In genomic region chr16:9362050-9362449, GRCh38 we compare ENCODE assay signal across 2 cellular contexts.
TF ChIP-seq lines count a peak whose summit lies in the region.

No MANE protein-coding gene starts in this region.

TF ChIP-seq in GM23338, 12 proteins besides CTCF, POLR2A, EP300 and RAD21:
- TF ChIP-seq ZNF331 (CRISPR knock-in tag; IDR thresholded peaks at IDR 0.05; ENCODE audit: low read depth): no peak
- no peak for TF ChIP-seq NANOG (IDR thresholded peaks at IDR 0.05; ENCODE audit: borderline replicate concordance)
- TF ChIP-seq, protein P1, sequence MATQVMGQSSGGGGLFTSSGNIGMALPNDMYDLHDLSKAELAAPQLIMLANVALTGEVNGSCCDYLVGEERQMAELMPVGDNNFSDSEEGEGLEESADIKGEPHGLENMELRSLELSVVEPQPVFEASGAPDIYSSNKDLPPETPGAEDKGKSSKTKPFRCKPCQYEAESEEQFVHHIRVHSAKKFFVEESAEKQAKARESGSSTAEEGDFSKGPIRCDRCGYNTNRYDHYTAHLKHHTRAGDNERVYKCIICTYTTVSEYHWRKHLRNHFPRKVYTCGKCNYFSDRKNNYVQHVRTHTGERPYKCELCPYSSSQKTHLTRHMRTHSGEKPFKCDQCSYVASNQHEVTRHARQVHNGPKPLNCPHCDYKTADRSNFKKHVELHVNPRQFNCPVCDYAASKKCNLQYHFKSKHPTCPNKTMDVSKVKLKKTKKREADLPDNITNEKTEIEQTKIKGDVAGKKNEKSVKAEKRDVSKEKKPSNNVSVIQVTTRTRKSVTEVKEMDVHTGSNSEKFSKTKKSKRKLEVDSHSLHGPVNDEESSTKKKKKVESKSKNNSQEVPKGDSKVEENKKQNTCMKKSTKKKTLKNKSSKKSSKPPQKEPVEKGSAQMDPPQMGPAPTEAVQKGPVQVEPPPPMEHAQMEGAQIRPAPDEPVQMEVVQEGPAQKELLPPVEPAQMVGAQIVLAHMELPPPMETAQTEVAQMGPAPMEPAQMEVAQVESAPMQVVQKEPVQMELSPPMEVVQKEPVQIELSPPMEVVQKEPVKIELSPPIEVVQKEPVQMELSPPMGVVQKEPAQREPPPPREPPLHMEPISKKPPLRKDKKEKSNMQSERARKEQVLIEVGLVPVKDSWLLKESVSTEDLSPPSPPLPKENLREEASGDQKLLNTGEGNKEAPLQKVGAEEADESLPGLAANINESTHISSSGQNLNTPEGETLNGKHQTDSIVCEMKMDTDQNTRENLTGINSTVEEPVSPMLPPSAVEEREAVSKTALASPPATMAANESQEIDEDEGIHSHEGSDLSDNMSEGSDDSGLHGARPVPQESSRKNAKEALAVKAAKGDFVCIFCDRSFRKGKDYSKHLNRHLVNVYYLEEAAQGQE (IDR thresholded peaks at IDR 0.05; ENCODE audit: unreplicated experiment): no peak
- TF ChIP-seq POLR2AphosphoS5 (IDR thresholded peaks at IDR 0.05; ENCODE audit: low read depth): no peak
- TF ChIP-seq JUNB (IDR thresholded peaks at IDR 0.05; ENCODE audit: unreplicated experiment): no peak
- no peak for TF ChIP-seq CREB1 (CRISPR knock-in tag; IDR thresholded peaks at IDR 0.05; ENCODE audit: low read depth)
- no peak for TF ChIP-seq EZH2 (IDR thresholded peaks at IDR 0.05; ENCODE audit: low read depth, unreplicated experiment)
- TF ChIP-seq STAT1 (IDR thresholded peaks at IDR 0.05; ENCODE audit: unreplicated experiment): no peak
- TF ChIP-seq ZNF114 (CRISPR knock-in tag; IDR thresholded peaks at IDR 0.05): no peak
- no peak for TF ChIP-seq ETS1 (IDR thresholded peaks at IDR 0.05)
- TF ChIP-seq EZH2phosphoT487 (IDR thresholded peaks at IDR 0.05; ENCODE audit: unreplicated experiment): no peak
- TF ChIP-seq, protein P2, sequence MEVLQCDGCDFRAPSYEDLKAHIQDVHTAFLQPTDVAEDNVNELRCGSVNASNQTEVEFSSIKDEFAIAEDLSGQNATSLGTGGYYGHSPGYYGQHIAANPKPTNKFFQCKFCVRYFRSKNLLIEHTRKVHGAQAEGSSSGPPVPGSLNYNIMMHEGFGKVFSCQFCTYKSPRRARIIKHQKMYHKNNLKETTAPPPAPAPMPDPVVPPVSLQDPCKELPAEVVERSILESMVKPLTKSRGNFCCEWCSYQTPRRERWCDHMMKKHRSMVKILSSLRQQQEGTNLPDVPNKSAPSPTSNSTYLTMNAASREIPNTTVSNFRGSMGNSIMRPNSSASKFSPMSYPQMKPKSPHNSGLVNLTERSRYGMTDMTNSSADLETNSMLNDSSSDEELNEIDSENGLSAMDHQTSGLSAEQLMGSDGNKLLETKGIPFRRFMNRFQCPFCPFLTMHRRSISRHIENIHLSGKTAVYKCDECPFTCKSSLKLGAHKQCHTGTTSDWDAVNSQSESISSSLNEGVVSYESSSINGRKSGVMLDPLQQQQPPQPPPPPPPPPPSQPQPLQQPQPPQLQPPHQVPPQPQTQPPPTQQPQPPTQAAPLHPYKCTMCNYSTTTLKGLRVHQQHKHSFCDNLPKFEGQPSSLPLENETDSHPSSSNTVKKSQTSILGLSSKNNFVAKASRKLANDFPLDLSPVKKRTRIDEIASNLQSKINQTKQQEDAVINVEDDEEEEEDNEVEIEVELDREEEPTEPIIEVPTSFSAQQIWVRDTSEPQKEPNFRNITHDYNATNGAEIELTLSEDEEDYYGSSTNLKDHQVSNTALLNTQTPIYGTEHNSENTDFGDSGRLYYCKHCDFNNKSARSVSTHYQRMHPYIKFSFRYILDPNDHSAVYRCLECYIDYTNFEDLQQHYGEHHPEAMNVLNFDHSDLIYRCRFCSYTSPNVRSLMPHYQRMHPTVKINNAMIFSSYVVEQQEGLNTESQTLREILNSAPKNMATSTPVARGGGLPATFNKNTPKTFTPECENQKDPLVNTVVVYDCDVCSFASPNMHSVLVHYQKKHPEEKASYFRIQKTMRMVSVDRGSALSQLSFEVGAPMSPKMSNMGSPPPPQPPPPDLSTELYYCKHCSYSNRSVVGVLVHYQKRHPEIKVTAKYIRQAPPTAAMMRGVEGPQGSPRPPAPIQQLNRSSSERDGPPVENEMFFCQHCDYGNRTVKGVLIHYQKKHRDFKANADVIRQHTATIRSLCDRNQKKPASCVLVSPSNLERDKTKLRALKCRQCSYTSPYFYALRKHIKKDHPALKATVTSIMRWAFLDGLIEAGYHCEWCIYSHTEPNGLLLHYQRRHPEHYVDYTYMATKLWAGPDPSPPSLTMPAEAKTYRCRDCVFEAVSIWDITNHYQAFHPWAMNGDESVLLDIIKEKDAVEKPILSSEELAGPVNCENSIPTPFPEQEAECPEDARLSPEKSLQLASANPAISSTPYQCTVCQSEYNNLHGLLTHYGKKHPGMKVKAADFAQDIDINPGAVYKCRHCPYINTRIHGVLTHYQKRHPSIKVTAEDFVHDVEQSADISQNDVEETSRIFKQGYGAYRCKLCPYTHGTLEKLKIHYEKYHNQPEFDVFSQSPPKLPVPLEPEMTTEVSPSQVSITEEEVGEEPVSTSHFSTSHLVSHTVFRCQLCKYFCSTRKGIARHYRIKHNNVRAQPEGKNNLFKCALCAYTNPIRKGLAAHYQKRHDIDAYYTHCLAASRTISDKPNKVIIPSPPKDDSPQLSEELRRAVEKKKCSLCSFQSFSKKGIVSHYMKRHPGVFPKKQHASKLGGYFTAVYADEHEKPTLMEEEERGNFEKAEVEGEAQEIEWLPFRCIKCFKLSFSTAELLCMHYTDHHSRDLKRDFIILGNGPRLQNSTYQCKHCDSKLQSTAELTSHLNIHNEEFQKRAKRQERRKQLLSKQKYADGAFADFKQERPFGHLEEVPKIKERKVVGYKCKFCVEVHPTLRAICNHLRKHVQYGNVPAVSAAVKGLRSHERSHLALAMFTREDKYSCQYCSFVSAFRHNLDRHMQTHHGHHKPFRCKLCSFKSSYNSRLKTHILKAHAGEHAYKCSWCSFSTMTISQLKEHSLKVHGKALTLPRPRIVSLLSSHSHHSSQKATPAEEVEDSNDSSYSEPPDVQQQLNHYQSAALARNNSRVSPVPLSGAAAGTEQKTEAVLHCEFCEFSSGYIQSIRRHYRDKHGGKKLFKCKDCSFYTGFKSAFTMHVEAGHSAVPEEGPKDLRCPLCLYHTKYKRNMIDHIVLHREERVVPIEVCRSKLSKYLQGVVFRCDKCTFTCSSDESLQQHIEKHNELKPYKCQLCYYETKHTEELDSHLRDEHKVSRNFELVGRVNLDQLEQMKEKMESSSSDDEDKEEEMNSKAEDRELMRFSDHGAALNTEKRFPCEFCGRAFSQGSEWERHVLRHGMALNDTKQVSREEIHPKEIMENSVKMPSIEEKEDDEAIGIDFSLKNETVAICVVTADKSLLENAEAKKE (CRISPR knock-in tag; IDR thresholded peaks at IDR 0.05): no peak
TF ChIP-seq in GM23338: peak in this region for 0.

TF ChIP-seq in H1, 55 proteins besides CTCF, POLR2A, EP300 and RAD21:
- no peak for TF ChIP-seq RBBP5 (IDR thresholded peaks at IDR 0.05; ENCODE audit: borderline replicate concordance, low read depth, low read length)
- TF ChIP-seq ZNF274 (IDR thresholded peaks at IDR 0.05; ENCODE audit: borderline replicate concordance, extremely low read depth, low read length): no peak
- TF ChIP-seq POU5F1 (IDR thresholded peaks at IDR 0.05; ENCODE audit: low read depth, low read length): no peak
- no peak for TF ChIP-seq KDM1A (IDR thresholded peaks at IDR 0.05; ENCODE audit: borderline replicate concordance, low read length)
- TF ChIP-seq RNF2 (IDR thresholded peaks at IDR 0.05; ENCODE audit: borderline replicate concordance, low read depth, low read length, missing control alignments, poor library complexity, severe bottlenecking): no peak
- no peak for TF ChIP-seq KDM4A (IDR thresholded peaks at IDR 0.05; ENCODE audit: low read depth, low read length, severe bottlenecking)
- TF ChIP-seq GTF2F1 (IDR thresholded peaks at IDR 0.05; ENCODE audit: borderline replicate concordance, low read depth, low read length): no peak
- TF ChIP-seq BRCA1 (IDR thresholded peaks at IDR 0.05; ENCODE audit: low read depth, low read length): no peak
- TF ChIP-seq SP2 (IDR thresholded peaks at IDR 0.05; ENCODE audit: low read length): no peak
- no peak for TF ChIP-seq CHD2 (IDR thresholded peaks at IDR 0.05; ENCODE audit: low read length)
- TF ChIP-seq CREB1 (IDR thresholded peaks at IDR 0.05): no peak
